14 cellular contexts compared by ENCODE assay signal in genomic region chr16:53781023-53781605, GRCh38.
DNase-seq lines count a peak whose midpoint lies in the region; ATAC-seq, FAIRE-seq and TF ChIP-seq lines count a peak whose summit lies in the region.
"Had no signal": no experiment of that assay in that cellular context is flagged by ENCODE, and none has a peak within 500 bp of the region (broad histone marks: within the 10 kb centered on the region; RNA-seq: fewer than 3 reads in every experiment).

No MANE protein-coding gene starts in this region.

- ATAC-seq in foreskin keratinocyte (peak; percentile 15), GM18517 (IDR thresholded peaks at IDR 0.05; ENCODE audit: unreplicated experiment) (no peak)
- ATAC-seq in stimulated activated naive B cell treated with anti-CD40 and anti-IgM and Interleukin-4, amounts not matched to agents 10 μg/mL and 1 μg/mL and 100 μg/mL, for 72 hours (replicated peaks) = no peak
- ATAC-seq in natural killer cell treated with Interleukin-12 subunit alpha and Interleukin-12 subunit beta and Interleukin-15 and Interleukin-18, amount 100 ng/mL, for 72 hours = no peak

- H3K4me1 ChIP-seq in foreskin keratinocyte = peaks cover 16% of the 10 kb centered on the region

- no peak overlapping the region for H3K27ac Mint-ChIP-seq in stimulated activated naive B cell treated with anti-CD40 and anti-IgM and Interleukin-4, amounts not matched to agents 10 μg/mL and 1 μg/mL and 100 μg/mL, for 72 hours
- no peak overlapping the region for H3K27ac Mint-ChIP-seq in natural killer cell treated with Interleukin-12 subunit alpha and Interleukin-12 subunit beta and Interleukin-15 and Interleukin-18, amount 100 ng/mL, for 72 hours
- H3K27ac Mint-ChIP-seq: activated T-cell treated with anti-CD3 and anti-CD28 coated beads, Interleukin-2, amount 50 U/mL, for 24 hours; immature natural killer cell had no signal

- no peaks in the 10 kb centered on the region for H3K27me3 ChIP-seq in foreskin keratinocyte

- peak overlapping the region; percentile 94 for H3K27ac ChIP-seq in 22Rv1
- no peak overlapping the region for H3K27ac ChIP-seq in foreskin keratinocyte

- peaks cover 19 to 32% of the 10 kb centered on the region in 2 donors for H3K4me1 Mint-ChIP-seq in stimulated activated naive B cell treated with anti-CD40 and anti-IgM and Interleukin-4, amounts not matched to agents 10 μg/mL and 1 μg/mL and 100 μg/mL, for 72 hours
- H3K4me1 Mint-ChIP-seq in natural killer cell treated with Interleukin-12 subunit alpha and Interleukin-12 subunit beta and Interleukin-15 and Interleukin-18, amount 100 ng/mL, for 72 hours (ENCODE audit: low read depth in 2 of 2) = peaks cover 29 to 31% of the 10 kb centered on the region in 2 donors

- no peaks in the 10 kb centered on the region for H3K27me3 Mint-ChIP-seq in stimulated activated naive B cell treated with anti-CD40 and anti-IgM and Interleukin-4, amounts not matched to agents 10 μg/mL and 1 μg/mL and 100 μg/mL, for 72 hours
- no peaks in the 10 kb centered on the region for H3K27me3 Mint-ChIP-seq in natural killer cell treated with Interleukin-12 subunit alpha and Interleukin-12 subunit beta and Interleukin-15 and Interleukin-18, amount 100 ng/mL, for 72 hours
- H3K27me3 Mint-ChIP-seq: activated T-cell treated with anti-CD3 and anti-CD28 coated beads, Interleukin-2, amount 50 U/mL, for 24 hours had no signal

- TF ChIP-seq CTCF in 22Rv1 (IDR thresholded peaks at IDR 0.05) (no peak), foreskin keratinocyte (conservative IDR thresholded peaks at IDR 0.05) (no peak)

- H3K9me3 Mint-ChIP-seq in stimulated activated naive B cell treated with anti-CD40 and anti-IgM and Interleukin-4, amounts not matched to agents 10 μg/mL and 1 μg/mL and 100 μg/mL, for 72 hours = no peaks in the 10 kb centered on the region
- no peaks in the 10 kb centered on the region for H3K9me3 Mint-ChIP-seq in natural killer cell treated with Interleukin-12 subunit alpha and Interleukin-12 subunit beta and Interleukin-15 and Interleukin-18, amount 100 ng/mL, for 72 hours
- H3K9me3 Mint-ChIP-seq: activated T-cell treated with anti-CD3 and anti-CD28 coated beads, Interleukin-2, amount 50 U/mL, for 24 hours; immature natural killer cell had no signal

- peak; percentile 18 for FAIRE-seq in GM18507 (lab: Jason Lieb, UNC)
- FAIRE-seq: GM19239 had no signal

- no peak for DNase-seq in GM18507 (ENCODE audit: extremely low spot score, insufficient read length, low read depth)
- DNase-seq in SW480 (ENCODE audit: low spot score) = peak; percentile 75
- no peak for DNase-seq in foreskin keratinocyte
- DNase-seq in stimulated activated CD4-positive, alpha-beta T cell treated with anti-CD3 and anti-CD28 coated beads, Interleukin-2, amount 100 ng/mL, for 48 hours = no peak
- no peak for DNase-seq in stimulated activated naive B cell treated with anti-CD40 and anti-IgM and Interleukin-4, amounts not matched to agents 10 μg/mL and 1 μg/mL and 100 μg/mL, for 72 hours
- DNase-seq in natural killer cell treated with Interleukin-12 subunit alpha and Interleukin-12 subunit beta and Interleukin-15 and Interleukin-18, amount 100 ng/mL, for 72 hours (ENCODE audit: low spot score) = no peak
- DNase-seq: activated T-cell treated with anti-CD3 and anti-CD28 coated beads, Interleukin-2, amount 50 U/mL, for 24 hours; cortex of kidney; DND-41; immature natural killer cell; NCI-H2171 treated with DMSO at 0.1 percent for 48 hours had no signal

- peaks cover 0 to 6% of the 10 kb centered on the region in 2 donors for H3K36me3 Mint-ChIP-seq in stimulated activated naive B cell treated with anti-CD40 and anti-IgM and Interleukin-4, amounts not matched to agents 10 μg/mL and 1 μg/mL and 100 μg/mL, for 72 hours
- H3K36me3 Mint-ChIP-seq in natural killer cell treated with Interleukin-12 subunit alpha and Interleukin-12 subunit beta and Interleukin-15 and Interleukin-18, amount 100 ng/mL, for 72 hours = no peaks in the 10 kb centered on the region
- H3K36me3 Mint-ChIP-seq: immature natural killer cell had no signal

- no peak overlapping the region for H3K4me3 Mint-ChIP-seq in stimulated activated naive B cell treated with anti-CD40 and anti-IgM and Interleukin-4, amounts not matched to agents 10 μg/mL and 1 μg/mL and 100 μg/mL, for 72 hours
- no peak overlapping the region for H3K4me3 Mint-ChIP-seq in natural killer cell treated with Interleukin-12 subunit alpha and Interleukin-12 subunit beta and Interleukin-15 and Interleukin-18, amount 100 ng/mL, for 72 hours
- H3K4me3 Mint-ChIP-seq: activated T-cell treated with anti-CD3 and anti-CD28 coated beads, Interleukin-2, amount 50 U/mL, for 24 hours; immature natural killer cell had no signal
